In genomic region chr9:16157216-16157615, GRCh38 we compare ENCODE assay signal across 18 cellular contexts.
DNase-seq lines count a peak whose midpoint lies in the region; TF ChIP-seq lines count a peak whose summit lies in the region.
"Had no signal": no experiment of that assay in that cellular context is flagged by ENCODE, and none has a peak within 500 bp of the region (broad histone marks: within the 10 kb centered on the region; RNA-seq: fewer than 3 reads in every experiment).

No MANE protein-coding gene starts in this region.

- H3K4me3 ChIP-seq in SK-N-SH (ENCODE audit: low read depth in 2 of 2, low read length in 1 of 2), result no peak overlapping the region
- no peak overlapping the region for H3K4me3 ChIP-seq in esophagus muscularis mucosa
- H3K4me3 ChIP-seq: A549, BLaER1, GM23338 had no signal

- H3K4me1 ChIP-seq in SK-N-SH (ENCODE audit: control insufficient read depth in 1 of 2, insufficient read depth in 2 of 2, low read depth in 1 of 2, low read length in 1 of 2) (peaks cover 0 to 29% of the 10 kb centered on the region in 2 experiments; a peak in 2 of 4 replicates), esophagus muscularis mucosa (peaks cover 0 to 13% (median 9%) of the 10 kb centered on the region in 4 donors)
- H3K4me1 ChIP-seq: A549, BLaER1 had no signal

- intact Hi-C loops in esophagus muscularis mucosa (cut with DNase I), result no loop called here

- H3F3A ChIP-seq in SK-N-SH (replicated peaks; ENCODE audit: insufficient read depth), result no peaks in the 10 kb centered on the region

- H3K27ac Mint-ChIP-seq in nephron, result peak overlapping the region; percentile 86 to 95 (median 89)
- H3K27ac Mint-ChIP-seq: CD14-positive monocyte; CD4-positive, alpha-beta memory T cell; GM23338; HFFc6; IgD-negative memory B cell had no signal

- 45% methylated on average over 3 of the region's 3 CpGs for WGBS in SK-N-SH (ENCODE audit: low lambda C conversion rate)
- WGBS in esophagus muscularis mucosa, result 92% methylated on average over 3 of the region's 3 CpGs

- TF ChIP-seq POLR2A in esophagus muscularis mucosa (IDR thresholded peaks at IDR 0.05; ENCODE audit: low read depth), result no peak

- no peaks in the 10 kb centered on the region for H3K9me3 Mint-ChIP-seq in nephron
- H3K9me3 Mint-ChIP-seq: GM23338, HFFc6 had no signal

- no peak for TF ChIP-seq CTCF in SK-N-SH (IDR thresholded peaks at IDR 0.05)
- TF ChIP-seq CTCF in esophagus muscularis mucosa (IDR thresholded peaks at IDR 0.05), result no peak
- no peak for TF ChIP-seq CTCF in nephron (IDR thresholded peaks at IDR 0.05; ENCODE audit: unreplicated experiment in 3 of 3)

- H3K4me2 ChIP-seq in SK-N-SH, result no peak overlapping the region
- H3K4me2 ChIP-seq: A549, BLaER1, GM23338 had no signal

- H4K20me1 ChIP-seq in SK-N-SH (ENCODE audit: insufficient read depth), result no peaks in the 10 kb centered on the region
- H4K20me1 ChIP-seq: BLaER1 had no signal

- H3K27me3 ChIP-seq in SK-N-SH (ENCODE audit: insufficient read depth) (no peaks in the 10 kb centered on the region), esophagus muscularis mucosa (no peaks in the 10 kb centered on the region)
- H3K27me3 ChIP-seq: BLaER1 had no signal

- H3K36me3 ChIP-seq in SK-N-SH (replicated peaks in 1 of 2; ENCODE audit: control insufficient read depth in 1 of 2, insufficient read depth in 2 of 2, low read length in 1 of 2), result no peaks in the 10 kb centered on the region
- H3K36me3 ChIP-seq in esophagus muscularis mucosa, result no peaks in the 10 kb centered on the region
- H3K36me3 ChIP-seq: BLaER1 had no signal

- H3K9ac ChIP-seq in SK-N-SH, result no peak overlapping the region
- H3K9ac ChIP-seq: BLaER1 had no signal

- H3K27ac ChIP-seq in SK-N-SH (ENCODE audit: low read depth in 2 of 2, low read length in 1 of 2) (peak overlapping the region in 1 of 2 experiments; percentile 83; a peak in 2 of 4 replicates), esophagus muscularis mucosa (replicated peaks in 1 of 4) (no peak overlapping the region)
- H3K27ac ChIP-seq: A549, BLaER1 had no signal

- H3K36me3 Mint-ChIP-seq in nephron (ENCODE audit: low read depth), result no peaks in the 10 kb centered on the region
- H3K36me3 Mint-ChIP-seq: CD14-positive monocyte; CD4-positive, alpha-beta memory T cell had no signal

- no peaks in the 10 kb centered on the region for H3K27me3 Mint-ChIP-seq in nephron (ENCODE audit: low read depth)
- H3K27me3 Mint-ChIP-seq: CD4-positive, alpha-beta memory T cell had no signal

- DNase-seq in SK-N-SH (peak; percentile 53), esophagus muscularis mucosa (ENCODE audit: extremely low spot score) (peak; percentile 10), dedifferentiated amniotic fluid mesenchymal stem cell (ENCODE audit: extremely low spot score) (no peak), 8988T (no peak), DMS 273 (lab: John Stamatoyannopoulos, UW; ENCODE audit: unreplicated experiment) (no peak), HuH-7 (ENCODE audit: low spot score) (no peak)
- DNase-seq: AML-193; CD4-positive, alpha-beta memory T cell; DMS79 treated with DMSO at 0.1 percent for 48 hours; GF-D8; H7; HFFc6 had no signal

- H2AFZ ChIP-seq in SK-N-SH (ENCODE audit: low read depth), result peak overlapping the region; percentile 41

- no peaks in the 10 kb centered on the region for H3K9me3 ChIP-seq in SK-N-SH
- no peaks in the 10 kb centered on the region for H3K9me3 ChIP-seq in esophagus muscularis mucosa
- H3K9me3 ChIP-seq: A549, BLaER1 had no signal

- H3K9me2 ChIP-seq in SK-N-SH, result no peaks in the 10 kb centered on the region

- POLR2A ChIA-PET in SK-N-SH (lab: Yijun Ruan, JAX), result interaction anchor here (0.7 to 1.3 kb wide), 2 partner anchors 15 to 21 kb away, joined by 3 read pairs; no protein-coding TSS in a partner anchor

- TF ChIP-seq EP300 in SK-N-SH (IDR thresholded peaks at IDR 0.05; ENCODE audit: borderline replicate concordance in 1 of 2, low read depth in 1 of 2, low read length in 1 of 2) (peak in 1 of 2 experiments; percentile 96; a peak in 2 of 4 replicates), esophagus muscularis mucosa (IDR thresholded peaks at IDR 0.05) (no peak)

- peak; percentile 28 for TF ChIP-seq RAD21 in SK-N-SH (IDR thresholded peaks at IDR 0.05; ENCODE audit: low read length)

- peak overlapping the region in 1 of 3 experiments; percentile 3 for H3K4me3 Mint-ChIP-seq in nephron
- H3K4me3 Mint-ChIP-seq: CD14-positive monocyte; CD4-positive, alpha-beta memory T cell; GM23338; HFFc6; IgD-negative memory B cell had no signal

- CTCF ChIA-PET in SK-N-SH (lab: Yijun Ruan, JAX), result no interaction called here

- H3K79me2 ChIP-seq in SK-N-SH (ENCODE audit: insufficient read depth), result no peaks in the 10 kb centered on the region

- H3K4me1 Mint-ChIP-seq in nephron, result peaks cover 65% of the 10 kb centered on the region

TF ChIP-seq in SK-N-SH, 30 proteins besides CTCF, POLR2A, EP300 and RAD21:
- TF ChIP-seq TCF12 (IDR thresholded peaks at IDR 0.05) (peak; percentile 54), FOXJ3 (CRISPR knock-in tag; IDR thresholded peaks at IDR 0.05) (peak; percentile 61), MAX (IDR thresholded peaks at IDR 0.05; ENCODE audit: low read depth) (no peak), CHD2 (IDR thresholded peaks at IDR 0.05; ENCODE audit: low read length, partially characterized antibody) (peak; percentile 79), RCOR1 (IDR thresholded peaks at IDR 0.05; ENCODE audit: low read length) (peak; percentile 100), MXI1 (IDR thresholded peaks at IDR 0.05; ENCODE audit: low read depth, low read length) (peak; percentile 36; the same call in 1 of the 2 replicates), PBX3 (IDR thresholded peaks at IDR 0.05) (no peak; the same call in 1 of the 2 replicates), GATA2 (CRISPR knock-in tag; IDR thresholded peaks at IDR 0.05) (peak; percentile 95)

Comparison
In these comparisons a context has a peak if more than half of its experiments do, and no peak if none do; other contexts are left out.
1. DNase-seq: peak in SK-N-SH (single experiment) and esophagus muscularis mucosa (single experiment); none in dedifferentiated amniotic fluid mesenchymal stem cell (single experiment), 8988T (single experiment), DMS 273 (single experiment) and HuH-7 (single experiment).